16 cellular contexts compared by ENCODE assay signal in the genomic region with DNA sequence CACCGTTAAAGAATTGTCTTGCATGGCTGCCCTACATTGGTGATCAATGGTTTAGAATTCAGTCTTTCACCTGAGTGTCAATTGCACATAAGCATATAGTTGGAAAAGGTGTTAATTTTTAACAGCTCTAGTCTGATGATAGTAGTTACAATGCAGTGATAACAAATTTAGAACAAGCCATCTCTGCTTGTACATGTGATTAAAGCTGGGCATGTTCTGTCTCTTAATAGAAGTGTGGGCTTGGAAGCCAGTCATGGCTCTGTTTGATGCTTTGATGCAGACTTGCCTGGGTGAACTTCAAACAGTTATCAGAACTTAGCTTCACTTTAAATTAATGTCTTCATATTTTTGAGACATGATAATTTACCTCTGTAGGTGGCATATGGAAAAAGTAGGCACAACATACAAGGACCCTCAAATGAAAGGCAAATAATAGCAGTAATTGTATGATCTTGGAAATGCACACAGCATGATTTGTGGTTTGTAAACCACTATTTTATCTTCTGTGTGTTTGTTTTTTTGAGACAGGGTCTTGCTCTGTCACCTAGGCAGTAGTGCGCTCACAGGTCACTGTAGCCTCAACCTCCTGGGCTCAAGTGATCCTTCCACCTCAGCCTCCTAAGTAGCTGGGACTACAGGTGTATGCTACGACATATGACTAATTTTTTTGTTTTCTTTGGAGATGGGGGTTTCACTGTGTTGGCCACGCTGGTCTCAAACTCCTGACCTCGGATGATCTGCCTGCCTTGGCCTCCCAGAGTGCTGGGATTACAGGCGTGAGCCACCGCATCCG. TPM values are rescaled to one million over a fixed set of nuclear protein-coding genes. Genes with fewer than 3 reads are reported as not detected.
DNase-seq lines count a peak whose midpoint lies in the region; ATAC-seq and TF ChIP-seq lines count a peak whose summit lies in the region.
"Had no signal": no experiment of that assay in that cellular context is flagged by ENCODE, and none has a peak within 500 bp of the region (broad histone marks: within the 10 kb centered on the region; RNA-seq: fewer than 3 reads in every experiment).

No MANE protein-coding gene starts in this region.

- H3K27me3 Mint-ChIP-seq in stimulated activated naive CD8-positive, alpha-beta T cell treated with anti-CD3 and anti-CD28 coated beads, Interleukin-15, Interleukin-2, amounts not matched to agents 100 ng/mL and 50 ng/mL, for 24 hours, result no peaks in the 10 kb centered on the region
- no peaks in the 10 kb centered on the region for H3K27me3 Mint-ChIP-seq in memory B cell

- H3K4me3 ChIP-seq in vagina (no peak overlapping the region), SJCRH30 (no peak overlapping the region)
- H3K4me3 ChIP-seq: body of pancreas, gastroesophageal sphincter had no signal

- H3K4me1 ChIP-seq in vagina (peaks cover 78% of the 10 kb centered on the region), SJCRH30 (no peaks in the 10 kb centered on the region)

- peak overlapping the region; percentile 13 for H3K27ac Mint-ChIP-seq in stimulated activated naive CD8-positive, alpha-beta T cell treated with anti-CD3 and anti-CD28 coated beads, Interleukin-15, Interleukin-2, amounts not matched to agents 100 ng/mL and 50 ng/mL, for 24 hours
- H3K27ac Mint-ChIP-seq in memory B cell, result peak overlapping the region; percentile 28
- H3K27ac Mint-ChIP-seq: activated T-helper 2 cell treated with anti-CD3 and anti-CD28 coated beads, Interferon-gamma antibody, Interleukin-2, Interleukin-4, amounts not matched to agents 10 μg/mL and 5 μg/mL and 100 μg/mL, durations not matched to agents 14 hours and 24 hours and 36 hours had no signal

- H3K4me1 Mint-ChIP-seq in stimulated activated naive CD8-positive, alpha-beta T cell treated with anti-CD3 and anti-CD28 coated beads, Interleukin-15, Interleukin-2, amounts not matched to agents 100 ng/mL and 50 ng/mL, for 24 hours (ENCODE audit: low read depth), result peaks cover 79% of the 10 kb centered on the region
- H3K4me1 Mint-ChIP-seq in memory B cell, result peaks cover 41% of the 10 kb centered on the region

- H3K36me3 ChIP-seq in vagina (no peaks in the 10 kb centered on the region), SJCRH30 (peaks cover 4% of the 10 kb centered on the region; the same call in 1 of the 2 replicates)
- H3K36me3 ChIP-seq: gastroesophageal sphincter had no signal

- H3K36me3 Mint-ChIP-seq in stimulated activated naive CD8-positive, alpha-beta T cell treated with anti-CD3 and anti-CD28 coated beads, Interleukin-15, Interleukin-2, amounts not matched to agents 100 ng/mL and 50 ng/mL, for 24 hours (ENCODE audit: low read depth), result peaks cover 30% of the 10 kb centered on the region
- peaks cover 5% of the 10 kb centered on the region for H3K36me3 Mint-ChIP-seq in memory B cell

- H3K27ac ChIP-seq in VCaP, result peak overlapping the region; percentile 98; the same call in 1 of the 2 replicates
- peak overlapping the region; percentile 30 for H3K27ac ChIP-seq in vagina
- H3K27ac ChIP-seq in SJCRH30, result no peak overlapping the region

- no peaks in the 10 kb centered on the region for H3K9me3 Mint-ChIP-seq in stimulated activated naive CD8-positive, alpha-beta T cell treated with anti-CD3 and anti-CD28 coated beads, Interleukin-15, Interleukin-2, amounts not matched to agents 100 ng/mL and 50 ng/mL, for 24 hours
- H3K9me3 Mint-ChIP-seq in memory B cell, result no peaks in the 10 kb centered on the region
- H3K9me3 Mint-ChIP-seq: activated T-helper 2 cell treated with anti-CD3 and anti-CD28 coated beads, Interferon-gamma antibody, Interleukin-2, Interleukin-4, amounts not matched to agents 10 μg/mL and 5 μg/mL and 100 μg/mL, durations not matched to agents 14 hours and 24 hours and 36 hours had no signal

- no peak overlapping the region for H3K4me3 Mint-ChIP-seq in stimulated activated naive CD8-positive, alpha-beta T cell treated with anti-CD3 and anti-CD28 coated beads, Interleukin-15, Interleukin-2, amounts not matched to agents 100 ng/mL and 50 ng/mL, for 24 hours
- no peak overlapping the region for H3K4me3 Mint-ChIP-seq in memory B cell

- no peak for ATAC-seq in stimulated activated naive CD8-positive, alpha-beta T cell treated with anti-CD3 and anti-CD28 coated beads, Interleukin-15, Interleukin-2, amounts not matched to agents 100 U/mL and 50 U/mL, for 24 hours
- no peak for ATAC-seq in memory B cell (ENCODE audit: low read depth)
- ATAC-seq: body of pancreas, gastroesophageal sphincter had no signal

- H3K9me3 ChIP-seq in vagina (no peaks in the 10 kb centered on the region), SJCRH30 (replicated peaks) (no peaks in the 10 kb centered on the region)
- H3K9me3 ChIP-seq: body of pancreas, gastroesophageal sphincter had no signal

- no peak for DNase-seq in stimulated activated naive CD8-positive, alpha-beta T cell treated with anti-CD3 and anti-CD28 coated beads, Interleukin-15, Interleukin-2, amounts not matched to agents 100 U/mL and 50 U/mL, for 24 hours
- DNase-seq in memory B cell (ENCODE audit: low spot score in 2 of 2) (no peak), vagina (ENCODE audit: extremely low spot score in 2 of 2) (no peak), dermis blood vessel endothelial cell (no peak), SJCRH30 (no peak), NOMO-1 treated with dmso at 0.1 percent for 144 hours (lab: John Stamatoyannopoulos, UW; ENCODE audit: unreplicated experiment) (no peak)
- DNase-seq: activated CD4-positive, CD25-positive, alpha-beta regulatory T cell treated with anti-CD3 and anti-CD28 coated beads, Interleukin-2, amount 50 U/mL, for 72 hours; body of pancreas; effector memory CD4-positive, alpha-beta T cell; islet precursor cell; stimulated activated CD4-positive, alpha-beta T cell treated with anti-CD3 and anti-CD28 coated beads, Interleukin-4, amount 100 ng/mL, for 24 hours had no signal

- H3K27me3 ChIP-seq in vagina (no peaks in the 10 kb centered on the region), SJCRH30 (no peaks in the 10 kb centered on the region)
- H3K27me3 ChIP-seq: body of pancreas, gastroesophageal sphincter had no signal

- TF ChIP-seq CTCF in VCaP (conservative IDR thresholded peaks at IDR 0.05) (no peak), vagina (IDR thresholded peaks at IDR 0.05) (no peak)

- no peak for TF ChIP-seq POLR2A in vagina (IDR thresholded peaks at IDR 0.05)

- intact Hi-C loops in vagina (cut with DNase I), result no loop called here

RNA-seq across cellular contexts. Expression of a gene that starts 3.8 kb away (rescaled TPM):
- total RNA-seq in vagina (59.2 TPM), dermis blood vessel endothelial cell (18.9 and 22.9 TPM in 2 replicates)
- total RNA-seq in SJCRH30 (2014; rRNA removed; shearing (Covaris generic)), result 27.5 and 29.1 TPM in 2 replicates

RNA-seq across cellular contexts. Expression of a gene that starts 36.2 kb away (rescaled TPM):
- total RNA-seq in vagina (1.5 TPM), dermis blood vessel endothelial cell (0.34 and 1.2 TPM in 2 replicates)
- not detected in 2 replicates for total RNA-seq in SJCRH30 (2014; rRNA removed; shearing (Covaris generic))
- total RNA-seq: gastroesophageal sphincter, HT1080 had no signal
